8 cellular contexts compared by ENCODE assay signal in the genomic region with DNA sequence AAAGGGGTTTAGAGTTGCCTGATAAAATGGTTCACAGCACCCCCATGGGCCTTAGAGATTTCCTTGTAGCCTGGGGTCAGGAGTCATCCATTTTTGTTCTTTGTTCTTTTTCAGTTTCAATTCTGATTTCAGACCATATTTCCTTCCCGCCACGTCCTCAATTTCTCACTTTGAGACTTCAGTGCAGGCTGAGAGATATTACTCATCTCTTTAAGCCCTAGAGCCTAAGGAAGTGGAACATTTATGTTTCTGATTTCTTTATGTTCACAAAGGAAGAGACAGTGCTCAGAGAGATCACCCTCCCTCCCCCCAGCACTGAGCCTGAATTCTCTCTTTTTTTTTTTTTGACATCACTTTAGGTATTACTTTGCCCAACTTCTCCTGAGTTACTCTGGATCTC. TPM values are rescaled to one million over a fixed set of nuclear protein-coding genes. Genes with fewer than 3 reads are reported as not detected.
DNase-seq lines count a peak whose midpoint lies in the region; ATAC-seq and TF ChIP-seq lines count a peak whose summit lies in the region.

No MANE protein-coding gene starts in this region.

- ATAC-seq in GM21390 (IDR thresholded peaks at IDR 0.05; ENCODE audit: unreplicated experiment): peak; percentile 81

- H3K9me3 Mint-ChIP-seq in endothelial cell (ENCODE audit: unreplicated experiment): no peaks in the 10 kb centered on the region
- H3K9me3 Mint-ChIP-seq in type B pancreatic cell: no peaks in the 10 kb centered on the region

- TF ChIP-seq CTCF in KMS-11 (conservative IDR thresholded peaks at IDR 0.05; ENCODE audit: low read depth, low read length): no peak
- no peak for TF ChIP-seq CTCF in endothelial cell (IDR thresholded peaks at IDR 0.05; ENCODE audit: unreplicated experiment)
- no peak for TF ChIP-seq CTCF in dorsolateral prefrontal cortex (IDR thresholded peaks at IDR 0.05 in 54 of 56, conservative IDR thresholded peaks at IDR 0.05 in 2 of 56; ENCODE audit: low read depth in 1 of 56, partially characterized antibody in 56 of 56)
- no peak for TF ChIP-seq CTCF in type B pancreatic cell (conservative IDR thresholded peaks at IDR 0.05)

- no peaks in the 10 kb centered on the region for H3K27me3 ChIP-seq in KMS-11 (ENCODE audit: insufficient read depth, low read depth)
- H3K27me3 ChIP-seq in dorsolateral prefrontal cortex: peaks cover 0 to 57% (median 15%) of the 10 kb centered on the region in 45 donors
- H3K27me3 ChIP-seq in MG63: no peaks in the 10 kb centered on the region

- H3K4me3 Mint-ChIP-seq in endothelial cell (ENCODE audit: unreplicated experiment) (no peak overlapping the region), type B pancreatic cell (no peak overlapping the region)

- peaks cover 42% of the 10 kb centered on the region for H3K36me3 Mint-ChIP-seq in endothelial cell (ENCODE audit: low read depth, unreplicated experiment)
- H3K36me3 Mint-ChIP-seq in type B pancreatic cell: peaks cover 6% of the 10 kb centered on the region

- peaks cover 25% of the 10 kb centered on the region for H3K79me2 ChIP-seq in KMS-11 (ENCODE audit: insufficient read depth, low read depth)

- no peak overlapping the region for H2AFZ ChIP-seq in KMS-11 (ENCODE audit: low read depth)

- H3K27me3 Mint-ChIP-seq in endothelial cell (ENCODE audit: unreplicated experiment): peaks cover 4% of the 10 kb centered on the region
- no peaks in the 10 kb centered on the region for H3K27me3 Mint-ChIP-seq in type B pancreatic cell

- intact Hi-C loops in dorsolateral prefrontal cortex (cut with DNase I): no loop called here

- DNase-seq in ELR (ENCODE audit: low read depth): peak; percentile 51
- no peak for DNase-seq in endothelial cell (ENCODE audit: low spot score)
- DNase-seq in dorsolateral prefrontal cortex: no peak
- DNase-seq in type B pancreatic cell (ENCODE audit: extremely low spot score, unreplicated experiment): no peak
- no peak for DNase-seq in MG63
- no peak for DNase-seq in SHP77 (lab: John Stamatoyannopoulos, UW)

- H4K20me1 ChIP-seq in KMS-11 (ENCODE audit: insufficient read depth): no peaks in the 10 kb centered on the region

- H3K36me3 ChIP-seq in KMS-11 (ENCODE audit: insufficient read depth) (no peaks in the 10 kb centered on the region), MG63 (peaks cover 22% of the 10 kb centered on the region)

- H3K4me3 ChIP-seq in KMS-11 (IDR thresholded peaks at IDR 0.05; ENCODE audit: insufficient read depth, low read depth, low read length) (no peak overlapping the region), dorsolateral prefrontal cortex (no peak overlapping the region), MG63 (no peak overlapping the region)

- peak overlapping the region; percentile 27; the same call in 1 of the 2 replicates for H3K9ac ChIP-seq in KMS-11

- H3K27ac Mint-ChIP-seq in endothelial cell (ENCODE audit: unreplicated experiment) (peak overlapping the region; percentile 58), type B pancreatic cell (no peak overlapping the region)

- no peaks in the 10 kb centered on the region for H3K9me3 ChIP-seq in MG63

- H3K27ac ChIP-seq in KMS-11 (peak overlapping the region; percentile 75), dorsolateral prefrontal cortex (no peak overlapping the region)

- H3K4me1 ChIP-seq in KMS-11 (ENCODE audit: low read depth, poor library complexity, severe bottlenecking): peaks cover 54% of the 10 kb centered on the region

- peaks cover 18% of the 10 kb centered on the region for H3K4me1 Mint-ChIP-seq in endothelial cell (ENCODE audit: unreplicated experiment)
- H3K4me1 Mint-ChIP-seq in type B pancreatic cell (ENCODE audit: unreplicated experiment): no peaks in the 10 kb centered on the region

- peak overlapping the region; percentile 49 for H3K4me2 ChIP-seq in KMS-11

RNA-seq across cellular contexts. Expression of gene MSN, which starts 56.3 kb away (rescaled TPM):
- total RNA-seq in endothelial cell (ENCODE audit: unreplicated experiment) (590 TPM), dorsolateral prefrontal cortex (100 to 1,000 TPM in 4 of 120 experiments, 10 to 100 TPM in 116; 33.2 to 121 (median 55.6) TPM), type B pancreatic cell (ENCODE audit: low replicate concordance) (16.7 and 80.7 TPM in 2 replicates)
- total RNA-seq in MG63 (2014; rRNA removed; shearing (Covaris generic); ENCODE audit: low replicate concordance): 303 and 315 TPM in 2 replicates
